9 cellular contexts compared by ENCODE assay signal in genomic region chr17:64773836-64774761, GRCh38.
DNase-seq lines count a peak whose midpoint lies in the region; ATAC-seq, FAIRE-seq and TF ChIP-seq lines count a peak whose summit lies in the region.
"Had no signal": no experiment of that assay in that cellular context is flagged by ENCODE, and none has a peak within 500 bp of the region (broad histone marks: within the 10 kb centered on the region; RNA-seq: fewer than 3 reads in every experiment).

No MANE protein-coding gene starts in this region.

- H3K79me1 ChIP-seq in mesenchymal stem cell (replicated peaks; ENCODE audit: low read length, poor library complexity, severe bottlenecking): peaks cover 5% of the 10 kb centered on the region

- H3K4ac ChIP-seq in mesenchymal stem cell (ENCODE audit: low read depth in 1 of 2, low read length in 2 of 2): no peak overlapping the region

- H3K4me1 ChIP-seq in mesenchymal stem cell (ENCODE audit: control insufficient read depth, insufficient read depth, low read depth, low read length): peaks cover 33% of the 10 kb centered on the region

- H3K27me3 ChIP-seq in bronchial epithelial cell (ENCODE audit: control insufficient read depth, insufficient read depth, low read length) (no peaks in the 10 kb centered on the region), mesenchymal stem cell (ENCODE audit: control insufficient read depth in 1 of 2, insufficient read depth in 1 of 2, low read length in 2 of 2) (peaks cover 0 to 11% of the 10 kb centered on the region in 2 experiments)

- ATAC-seq in GM19035 (IDR thresholded peaks at IDR 0.05; ENCODE audit: unreplicated experiment): no peak
- no peak for ATAC-seq in activated CD8-positive, alpha-beta T cell treated with anti-CD3 and anti-CD28 coated beads for 36 hours

- no peak overlapping the region for H3K14ac ChIP-seq in mesenchymal stem cell (ENCODE audit: low read length in 2 of 2)

- no peak overlapping the region for H3K23ac ChIP-seq in mesenchymal stem cell (ENCODE audit: low read length in 2 of 2)

- no peaks in the 10 kb centered on the region for H3K36me3 Mint-ChIP-seq in activated CD8-positive, alpha-beta T cell treated with anti-CD3 and anti-CD28 coated beads for 36 hours (ENCODE audit: low read depth)

- H3K9me3 ChIP-seq in mesenchymal stem cell (ENCODE audit: control insufficient read depth, low read length): no peaks in the 10 kb centered on the region

- H3K4me3 ChIP-seq in AG04449 (ENCODE audit: low read depth, low read length): no peak overlapping the region
- peak overlapping the region; percentile 4 for H3K4me3 ChIP-seq in bronchial epithelial cell (ENCODE audit: low read depth, low read length)
- peak overlapping the region in 1 of 2 experiments; percentile 3 for H3K4me3 ChIP-seq in mesenchymal stem cell (ENCODE audit: insufficient read depth in 1 of 2, low read depth in 1 of 2, low read length in 2 of 2)

- H4K8ac ChIP-seq in mesenchymal stem cell (ENCODE audit: low read length): peak overlapping the region; percentile 28

- no peak overlapping the region for H3K27ac ChIP-seq in mesenchymal stem cell (ENCODE audit: low read length, poor library complexity, severe bottlenecking)

- H3K9ac ChIP-seq in mesenchymal stem cell (ENCODE audit: low read length): no peak overlapping the region

- intact Hi-C loops in activated CD8-positive, alpha-beta T cell treated with anti-CD3 and anti-CD28 coated beads for 36 hours (cut with micrococcal nuclease): no loop called here

- no peak overlapping the region for H2AK5ac ChIP-seq in mesenchymal stem cell (ENCODE audit: low read length, severe bottlenecking)

- CTCF ChIA-PET in AG04449 (lab: Yijun Ruan, JAX): interaction anchor here (0.8 to 5.8 kb wide), 7 partner anchors 9 to 236 kb away, joined by 3 to 37 read pairs (median 5); no protein-coding TSS in a partner anchor
- CTCF ChIA-PET in activated CD8-positive, alpha-beta T cell treated with anti-CD3 and anti-CD28 coated beads for 36 hours (lab: Charles Lee): no interaction called here

- H3K36me3 ChIP-seq in bronchial epithelial cell (ENCODE audit: control insufficient read depth, insufficient read depth, low read length) (peaks cover 1% of the 10 kb centered on the region), mesenchymal stem cell (ENCODE audit: control insufficient read depth in 1 of 2, insufficient read depth in 2 of 2, low read depth in 1 of 2, low read length in 2 of 2) (peaks cover 5 to 31% of the 10 kb centered on the region in 2 experiments)

- peaks cover 2% of the 10 kb centered on the region for H3K27me3 Mint-ChIP-seq in activated CD8-positive, alpha-beta T cell treated with anti-CD3 and anti-CD28 coated beads for 36 hours

- FAIRE-seq in GM18507 (lab: Jason Lieb, UNC) (peak; percentile 35), bronchial epithelial cell (lab: Jason Lieb, UNC) (no peak)
- FAIRE-seq: endometrium had no signal

- H3K27ac Mint-ChIP-seq in activated CD8-positive, alpha-beta T cell treated with anti-CD3 and anti-CD28 coated beads for 36 hours: no peak overlapping the region

- POLR2A ChIA-PET in AG04449 (lab: Yijun Ruan, JAX): no interaction called here
- POLR2A ChIA-PET in activated CD8-positive, alpha-beta T cell treated with anti-CD3 and anti-CD28 coated beads for 36 hours (lab: Charles Lee): no interaction called here

- DNase-seq in AG04449 (ENCODE audit: low read depth, low spot score) (no peak), GM18507 (ENCODE audit: extremely low spot score, insufficient read length, low read depth) (no peak), NCI-H2107 treated with DMSO at 0.1 percent for 48 hours (lab: John Stamatoyannopoulos, UW; ENCODE audit: unreplicated experiment) (peak; percentile 20), bronchial epithelial cell (ENCODE audit: low read depth) (peak; percentile 62), mesenchymal stem cell (peak; percentile 85), cortex of kidney (lab: John Stamatoyannopoulos, UW) (no peak)
- no peak for DNase-seq in activated CD8-positive, alpha-beta T cell treated with anti-CD3 and anti-CD28 coated beads for 36 hours

- peak overlapping the region; percentile 39 for H2BK120ac ChIP-seq in mesenchymal stem cell (ENCODE audit: low read depth, low read length)

- H2BK5ac ChIP-seq in mesenchymal stem cell (ENCODE audit: low read depth, low read length, poor library complexity, severe bottlenecking): no peak overlapping the region

- 35% methylated on average over 17 of the region's 18 CpGs for WGBS in mesenchymal stem cell

- no peak overlapping the region for H3K4me3 Mint-ChIP-seq in activated CD8-positive, alpha-beta T cell treated with anti-CD3 and anti-CD28 coated beads for 36 hours

- H3K4me2 ChIP-seq in mesenchymal stem cell (ENCODE audit: low read length, poor library complexity, severe bottlenecking): peak overlapping the region; percentile 20

- peak overlapping the region in 1 of 2 experiments; percentile 38 for H3K18ac ChIP-seq in mesenchymal stem cell (ENCODE audit: low read depth in 1 of 2, low read length in 2 of 2)

- TF ChIP-seq CTCF in AG04449 (IDR thresholded peaks at IDR 0.05; ENCODE audit: insufficient read depth, low read length, missing control alignments) (peak; percentile 73), bronchial epithelial cell (IDR thresholded peaks at IDR 0.05; ENCODE audit: insufficient read depth, low read length, severe bottlenecking) (peak; percentile 50)
- no peak for TF ChIP-seq CTCF in activated CD8-positive, alpha-beta T cell treated with anti-CD3 and anti-CD28 coated beads for 36 hours (IDR thresholded peaks at IDR 0.05)

- H3K9me3 Mint-ChIP-seq in activated CD8-positive, alpha-beta T cell treated with anti-CD3 and anti-CD28 coated beads for 36 hours: no peaks in the 10 kb centered on the region

- peaks cover 13% of the 10 kb centered on the region for H3K4me1 Mint-ChIP-seq in activated CD8-positive, alpha-beta T cell treated with anti-CD3 and anti-CD28 coated beads for 36 hours (ENCODE audit: low read depth)

- H2BK15ac ChIP-seq in mesenchymal stem cell (ENCODE audit: low read depth, poor library complexity, severe bottlenecking): peak overlapping the region; percentile 19

- no peak overlapping the region for H2BK12ac ChIP-seq in mesenchymal stem cell (ENCODE audit: low read length in 2 of 2)

- no peak overlapping the region for H2AFZ ChIP-seq in mesenchymal stem cell (ENCODE audit: low read depth, low read length)

- H4K91ac ChIP-seq in mesenchymal stem cell (ENCODE audit: low read length): no peak overlapping the region

Comparison
In these comparisons a context has a peak if more than half of its experiments do, and no peak if none do; other contexts are left out.
1. DNase-seq: peak in NCI-H2107 treated with DMSO at 0.1 percent for 48 hours (single experiment), bronchial epithelial cell (single experiment) and mesenchymal stem cell (single experiment); none in AG04449 (single experiment), GM18507 (single experiment), cortex of kidney (single experiment) and activated CD8-positive, alpha-beta T cell treated with anti-CD3 and anti-CD28 coated beads for 36 hours (single experiment).